Comparison of ENCODE assay signal across 18 cellular contexts in genomic region chr13:20392530-20392929, GRCh38.
DNase-seq lines count a peak whose midpoint lies in the region; ATAC-seq, FAIRE-seq and TF ChIP-seq lines count a peak whose summit lies in the region.
"Had no signal": no experiment of that assay in that cellular context is flagged by ENCODE, and none has a peak within 500 bp of the region (broad histone marks: within the 10 kb centered on the region; RNA-seq: fewer than 3 reads in every experiment).

No MANE protein-coding gene starts in this region.

- no peak for ATAC-seq in stimulated activated effector memory CD8-positive, alpha-beta T cell treated with anti-CD3 and anti-CD28 coated beads, Interleukin-12 subunit alpha, Interleukin-12 subunit beta, amount 100 ng/mL, for 72 hours
- no peak for ATAC-seq in PC-3

- H2BK20ac ChIP-seq in H9 (ENCODE audit: low read depth, low read length, poor library complexity, severe bottlenecking) (no peak overlapping the region), H1 (ENCODE audit: low read length) (no peak overlapping the region)

- H3K9me3 ChIP-seq in H9 (ENCODE audit: control insufficient read depth, low read depth, low read length) (no peaks in the 10 kb centered on the region), H1 (ENCODE audit: insufficient read depth in 2 of 2, low read depth in 1 of 2, low read length in 1 of 2) (no peaks in the 10 kb centered on the region; a peak in 1 of 4 replicates), OCI-LY7 (ENCODE audit: low read length) (peaks cover 17% of the 10 kb centered on the region; the same call in 1 of the 2 replicates), PC-3 (ENCODE audit: low read length) (no peaks in the 10 kb centered on the region)
- H3K9me3 ChIP-seq: HAP-1 had no signal

- 100% methylated on average over 4 of the region's 4 CpGs for WGBS in H9 (ENCODE audit: extremely low coverage, insufficient read length, low lambda C conversion rate)
- 94 to 100% methylated on average over 3 to 4 of the region's 4 CpGs for WGBS in H1 (ENCODE audit: extremely low coverage in 1 of 2, insufficient coverage in 1 of 2, insufficient read length in 1 of 2, insufficient replicate concordance in 2 of 2, low coverage in 1 of 2, low lambda C conversion rate in 2 of 2, missing lambda C conversion rate in 1 of 2), 2 experiments

- TF ChIP-seq RAD21 in H1 (IDR thresholded peaks at IDR 0.05 in 1 of 2, conservative IDR thresholded peaks at IDR 0.05 in 1 of 2; ENCODE audit: low read depth in 2 of 2, low read length in 2 of 2) = no peak

- TF ChIP-seq CTCF in H9 (conservative IDR thresholded peaks at IDR 0.05) (no peak), H1 (IDR thresholded peaks at IDR 0.05; ENCODE audit: control extremely low read depth in 1 of 3, insufficient read depth in 1 of 3, low read depth in 1 of 3, low read length in 3 of 3) (no peak), OCI-LY7 (conservative IDR thresholded peaks at IDR 0.05; ENCODE audit: low read length) (no peak), PC-3 (conservative IDR thresholded peaks at IDR 0.05; ENCODE audit: low read depth, low read length) (no peak)

- CTCF ChIA-PET in H1 (lab: Charles Lee; ENCODE audit: partially characterized antibody) = no interaction called here
- CTCF ChIA-PET in OCI-LY7 (lab: Charles Lee; ENCODE audit: unreplicated experiment) = no interaction called here
- CTCF ChIA-PET in PC-3 (lab: Charles Lee) = no interaction called here

- no peaks in the 10 kb centered on the region for H3K79me1 ChIP-seq in H9 (ENCODE audit: insufficient read depth, low read depth, low read length, poor library complexity, severe bottlenecking)
- no peaks in the 10 kb centered on the region for H3K79me1 ChIP-seq in H1 (ENCODE audit: low read depth, low read length)

- no peak overlapping the region for H3K27ac ChIP-seq in H9 (ENCODE audit: insufficient read length, low read depth, low read length)
- H3K27ac ChIP-seq in H1 (ENCODE audit: low read depth, low read length) = no peak overlapping the region
- H3K27ac ChIP-seq in OCI-LY7 (ENCODE audit: low read depth, low read length, poor library complexity, severe bottlenecking) = no peak overlapping the region
- no peak overlapping the region for H3K27ac ChIP-seq in PC-3 (ENCODE audit: low read length)
- H3K27ac ChIP-seq: BLaER1 treated with 17β-estradiol and CSF1 and Interleukin-3, amounts not matched to agents 10 nM and 100 nM; KMS-11 had no signal

- no peaks in the 10 kb centered on the region for H3K4me1 Mint-ChIP-seq in H9
- peaks cover 5% of the 10 kb centered on the region for H3K4me1 Mint-ChIP-seq in stimulated activated effector memory CD8-positive, alpha-beta T cell treated with anti-CD3 and anti-CD28 coated beads, Interleukin-12 subunit alpha, Interleukin-12 subunit beta, amount 100 ng/mL, for 72 hours

- H3K4me3 ChIP-seq in H1 (ENCODE audit: extremely low read depth in 1 of 4, insufficient read depth in 2 of 4, low read depth in 3 of 4, low read length in 4 of 4) (no peak overlapping the region), OCI-LY7 (ENCODE audit: low read depth, low read length, poor library complexity, severe bottlenecking) (no peak overlapping the region), PC-3 (ENCODE audit: low read length) (no peak overlapping the region)
- H3K4me3 ChIP-seq: BLaER1 treated with 17β-estradiol and CSF1 and Interleukin-3, amounts not matched to agents 10 nM and 100 nM; GM23338; HAP-1 had no signal

- H3K27ac Mint-ChIP-seq in H9 = no peak overlapping the region
- H3K27ac Mint-ChIP-seq in stimulated activated effector memory CD8-positive, alpha-beta T cell treated with anti-CD3 and anti-CD28 coated beads, Interleukin-12 subunit alpha, Interleukin-12 subunit beta, amount 100 ng/mL, for 72 hours = no peak overlapping the region
- H3K27ac Mint-ChIP-seq: CD4-positive, CD25-positive, alpha-beta regulatory T cell; GM23338; HFFc6 had no signal

- no peak overlapping the region for H2AK5ac ChIP-seq in H9 (ENCODE audit: insufficient read length, low read length)
- peak overlapping the region; percentile 61 for H2AK5ac ChIP-seq in H1 (ENCODE audit: low read depth, low read length)

- H4K8ac ChIP-seq in H9 (replicated peaks; ENCODE audit: insufficient read length, low read depth, low read length) = no peak overlapping the region
- no peak overlapping the region for H4K8ac ChIP-seq in H1 (ENCODE audit: extremely low read depth, insufficient read depth, low read length)

- H3K4me2 ChIP-seq in H9 (ENCODE audit: insufficient read depth, insufficient read length, low read length) (no peak overlapping the region), H1 (ENCODE audit: insufficient read depth in 1 of 2, low read depth in 2 of 2, low read length in 2 of 2) (no peak overlapping the region), OCI-LY7 (ENCODE audit: low read length) (no peak overlapping the region), PC-3 (ENCODE audit: low read length) (no peak overlapping the region)
- H3K4me2 ChIP-seq: BLaER1 treated with 17β-estradiol and CSF1 and Interleukin-3, amounts not matched to agents 10 nM and 100 nM; GM23338; KMS-11 had no signal

- H2BK12ac ChIP-seq in H9 (ENCODE audit: insufficient read length, low read depth, low read length) (no peak overlapping the region), H1 (ENCODE audit: low read depth, low read length) (peak overlapping the region; percentile 52; the same call in 1 of the 2 replicates)

- H3K9ac ChIP-seq in H9 (ENCODE audit: extremely low read depth, insufficient read length, low read length) = no peak overlapping the region
- H3K9ac ChIP-seq in H1 (replicated peaks in 1 of 4; ENCODE audit: extremely low read depth in 1 of 4, low read depth in 3 of 4, low read length in 3 of 4) = no peak overlapping the region
- no peak overlapping the region for H3K9ac ChIP-seq in PC-3 (ENCODE audit: low read length)
- H3K9ac ChIP-seq: BLaER1 treated with 17β-estradiol and CSF1 and Interleukin-3, amounts not matched to agents 10 nM and 100 nM; KMS-11 had no signal

- no peaks in the 10 kb centered on the region for H3K9me2 ChIP-seq in OCI-LY7 (ENCODE audit: insufficient read depth, low read length)
- H3K9me2 ChIP-seq in PC-3 (replicated peaks; ENCODE audit: low read length) = no peaks in the 10 kb centered on the region

- H4K20me1 ChIP-seq in H9 (ENCODE audit: control insufficient read depth, insufficient read depth, insufficient read length) (no peaks in the 10 kb centered on the region), H1 (replicated peaks in 1 of 2; ENCODE audit: control insufficient read depth in 1 of 2, insufficient read depth in 2 of 2, low read length in 2 of 2) (peaks cover 0 to 22% of the 10 kb centered on the region in 2 experiments), OCI-LY7 (ENCODE audit: insufficient read depth, low read length) (no peaks in the 10 kb centered on the region), PC-3 (ENCODE audit: low read length) (no peaks in the 10 kb centered on the region)
- H4K20me1 ChIP-seq: BLaER1 treated with 17β-estradiol and CSF1 and Interleukin-3, amounts not matched to agents 10 nM and 100 nM had no signal

- H3K4ac ChIP-seq in H9 (ENCODE audit: low read depth, low read length) (no peak overlapping the region), H1 (replicated peaks; ENCODE audit: insufficient read length, low read depth, low read length) (peak overlapping the region; percentile 80)

- H4K5ac ChIP-seq in H9 (ENCODE audit: insufficient read length, low read depth, low read length) = no peak overlapping the region
- no peak overlapping the region for H4K5ac ChIP-seq in H1 (ENCODE audit: insufficient read length, low read depth, low read length)

- H3K36me3 Mint-ChIP-seq in H9 (ENCODE audit: insufficient read depth in 1 of 3, low read depth in 3 of 3) = no peaks in the 10 kb centered on the region; a peak in 2 of 7 replicates
- H3K36me3 Mint-ChIP-seq in stimulated activated effector memory CD8-positive, alpha-beta T cell treated with anti-CD3 and anti-CD28 coated beads, Interleukin-12 subunit alpha, Interleukin-12 subunit beta, amount 100 ng/mL, for 72 hours = no peaks in the 10 kb centered on the region

- H3K4me1 ChIP-seq in H9 (ENCODE audit: insufficient read depth, low read length) (no peaks in the 10 kb centered on the region), H1 (replicated peaks in 1 of 4; ENCODE audit: control insufficient read depth in 3 of 4, insufficient read depth in 4 of 4, low read length in 3 of 4) (peaks cover 0 to 3% (median 0%) of the 10 kb centered on the region in 4 experiments; a peak in 1 of 7 replicates), OCI-LY7 (ENCODE audit: insufficient read depth, low read length, poor library complexity, severe bottlenecking) (no peaks in the 10 kb centered on the region), PC-3 (ENCODE audit: insufficient read depth, low read length) (peaks cover 14% of the 10 kb centered on the region)
- H3K4me1 ChIP-seq: HAP-1 had no signal

- H3K23me2 ChIP-seq in H9 (ENCODE audit: insufficient read length, low read depth, low read length, poor library complexity, severe bottlenecking) (no peaks in the 10 kb centered on the region), H1 (ENCODE audit: low read depth, low read length) (peaks cover 26% of the 10 kb centered on the region)

- no peaks in the 10 kb centered on the region; the same call in none of the 2 replicates for H3K27me3 Mint-ChIP-seq in H9 (ENCODE audit: low read depth)
- H3K27me3 Mint-ChIP-seq: CD4-positive, CD25-positive, alpha-beta regulatory T cell had no signal

- H3K36me3 ChIP-seq in H1 (ENCODE audit: control insufficient read depth in 2 of 4, insufficient read depth in 4 of 4, low read length in 3 of 4) = no peaks in the 10 kb centered on the region; a peak in 1 of 8 replicates
- no peaks in the 10 kb centered on the region for H3K36me3 ChIP-seq in OCI-LY7 (ENCODE audit: insufficient read depth, low read length)
- no peaks in the 10 kb centered on the region for H3K36me3 ChIP-seq in PC-3 (ENCODE audit: low read depth, low read length)
- H3K36me3 ChIP-seq: BLaER1 treated with 17β-estradiol and CSF1 and Interleukin-3, amounts not matched to agents 10 nM and 100 nM; HAP-1 had no signal

- no peaks in the 10 kb centered on the region for H3K27me3 ChIP-seq in H9 (ENCODE audit: insufficient read depth, low read length)
- no peaks in the 10 kb centered on the region for H3K27me3 ChIP-seq in H1 (replicated peaks in 1 of 4; ENCODE audit: control insufficient read depth in 3 of 4, extremely low read depth in 1 of 4, insufficient read depth in 3 of 4, low read length in 3 of 4)
- H3K27me3 ChIP-seq in PC-3 (ENCODE audit: low read length) = no peaks in the 10 kb centered on the region
- H3K27me3 ChIP-seq: BLaER1 treated with 17β-estradiol and CSF1 and Interleukin-3, amounts not matched to agents 10 nM and 100 nM had no signal

- H3K14ac ChIP-seq in H9 (ENCODE audit: insufficient read depth, low read length) (no peak overlapping the region), H1 (ENCODE audit: insufficient read length) (no peak overlapping the region)

- H3K56ac ChIP-seq in H9 (ENCODE audit: insufficient read length, low read depth, low read length) = peak overlapping the region; percentile 13
- peak overlapping the region; percentile 96 for H3K56ac ChIP-seq in H1 (replicated peaks; ENCODE audit: insufficient read length, low read depth, low read length)

- no peak for TF ChIP-seq EP300 in H1 (IDR thresholded peaks at IDR 0.05; ENCODE audit: borderline replicate concordance in 1 of 2, low read depth in 2 of 2, low read length in 2 of 2)

- peaks cover 2 to 4% of the 10 kb centered on the region in 2 experiments; a peak in 3 of 5 replicates for H3K9me3 Mint-ChIP-seq in H9
- peaks cover 4% of the 10 kb centered on the region for H3K9me3 Mint-ChIP-seq in stimulated activated effector memory CD8-positive, alpha-beta T cell treated with anti-CD3 and anti-CD28 coated beads, Interleukin-12 subunit alpha, Interleukin-12 subunit beta, amount 100 ng/mL, for 72 hours

- intact Hi-C loops in OCI-LY7 (cut with micrococcal nuclease; ENCODE audit: unreplicated experiment) (no loop called here), PC-3 (cut with micrococcal nuclease) (no loop called here)

- TF ChIP-seq POLR2A in GM12891 (IDR thresholded peaks at IDR 0.05; ENCODE audit: low read depth, low read length) (no peak), H1 (IDR thresholded peaks at IDR 0.05; ENCODE audit: control extremely low read depth in 1 of 2, low read depth in 2 of 2, low read length in 2 of 2) (no peak)

- no TSS peak for BruUV-seq in OCI-LY7 (replicated peaks; lab: Mats Ljungman, UMichigan)
- BruUV-seq in PC-3 (replicated peaks; lab: Mats Ljungman, UMichigan) = no TSS peak

- H3K18ac ChIP-seq in H9 (ENCODE audit: insufficient read length, low read depth, low read length) = no peak overlapping the region
- no peak overlapping the region for H3K18ac ChIP-seq in H1 (ENCODE audit: extremely low read depth, low read length)

- H2BK120ac ChIP-seq in H9 (ENCODE audit: low read depth, low read length, poor library complexity, severe bottlenecking) (no peak overlapping the region), H1 (replicated peaks; ENCODE audit: low read depth, low read length) (no peak overlapping the region)

- DNase-seq in GM12891 (ENCODE audit: insufficient read length, low spot score) (no peak), H9 (no peak), RPMI7951 (ENCODE audit: low read depth) (peak; percentile 1), H1 (ENCODE audit: low read depth in 1 of 2, low spot score in 2 of 2) (no peak), OCI-LY7 (ENCODE audit: low spot score) (no peak), PC-3 (no peak)
- no peak for DNase-seq in stimulated activated effector memory CD8-positive, alpha-beta T cell treated with anti-CD3 and anti-CD28 coated beads, Interleukin-12 subunit alpha, Interleukin-12 subunit beta, amount 100 ng/mL, for 72 hours (ENCODE audit: low spot score in 2 of 2)
- DNase-seq in central memory CD4-positive, alpha-beta T cell = no peak
- DNase-seq: ACHN, Calu3, DMS 273 treated with DMSO at 0.1 percent for 48 hours, HFFc6 had no signal

- POLR2A ChIA-PET in H1 (lab: Charles Lee; ENCODE audit: partially characterized antibody) (no interaction called here), OCI-LY7 (lab: Charles Lee) (no interaction called here), PC-3 (lab: Charles Lee; ENCODE audit: unreplicated experiment) (no interaction called here)

- no peak overlapping the region for H3K23ac ChIP-seq in H9 (ENCODE audit: insufficient read length, low read depth, low read length)
- H3K23ac ChIP-seq in H1 (ENCODE audit: insufficient read length) = no peak overlapping the region

- H3F3A ChIP-seq in PC-3 (ENCODE audit: low read length, unreplicated experiment) = peaks cover 6% of the 10 kb centered on the region

- no peak overlapping the region for H2BK5ac ChIP-seq in H9 (ENCODE audit: insufficient read length, low read length)
- 0 out of 2 replicates have a peak overlapping the region, but pooled peaks have one; percentile 6 for H2BK5ac ChIP-seq in H1 (ENCODE audit: low read depth, low read length)

- no peak overlapping the region for H3K4me3 Mint-ChIP-seq in H9
- no peak overlapping the region for H3K4me3 Mint-ChIP-seq in stimulated activated effector memory CD8-positive, alpha-beta T cell treated with anti-CD3 and anti-CD28 coated beads, Interleukin-12 subunit alpha, Interleukin-12 subunit beta, amount 100 ng/mL, for 72 hours
- H3K4me3 Mint-ChIP-seq: CD4-positive, CD25-positive, alpha-beta regulatory T cell; GM23338; HFFc6 had no signal

- H3K79me2 ChIP-seq in H9 (ENCODE audit: insufficient read depth, low read length) = no peaks in the 10 kb centered on the region
- H3K79me2 ChIP-seq in H1 (ENCODE audit: control insufficient read depth in 1 of 2, insufficient read depth in 2 of 2, low read length in 2 of 2) = no peaks in the 10 kb centered on the region
- H3K79me2 ChIP-seq in OCI-LY7 (ENCODE audit: insufficient read depth, low read depth, low read length) = no peaks in the 10 kb centered on the region
- H3K79me2 ChIP-seq in PC-3 (ENCODE audit: low read length) = no peaks in the 10 kb centered on the region

- FAIRE-seq in GM12891 (lab: Jason Lieb, UNC) (peak; percentile 92), H1 (lab: Jason Lieb, UNC) (peak; percentile 58)
- FAIRE-seq: GM12892 had no signal

- H2AFZ ChIP-seq in H9 (ENCODE audit: low read length) (no peak overlapping the region), H1 (ENCODE audit: low read length) (no peak overlapping the region), OCI-LY7 (ENCODE audit: low read length) (no peak overlapping the region), PC-3 (ENCODE audit: low read length) (no peak overlapping the region)
- H2AFZ ChIP-seq: GM23338 had no signal

- no peak overlapping the region for H4K91ac ChIP-seq in H9 (ENCODE audit: insufficient read length, low read depth, low read length)
- peak overlapping the region; percentile 76 for H4K91ac ChIP-seq in H1 (replicated peaks; ENCODE audit: insufficient read length, low read length)

- H3T11ph ChIP-seq in H9 (ENCODE audit: low read length) = no peak overlapping the region

- H2BK15ac ChIP-seq in H9 (ENCODE audit: low read depth, low read length) (no peak overlapping the region), H1 (ENCODE audit: low read length) (peak overlapping the region; percentile 93; the same call in 1 of the 2 replicates)
